In genomic region chr6:142387997-142388815, GRCh38 we compare ENCODE assay signal across 8 cellular contexts.
DNase-seq lines count a peak whose midpoint lies in the region; ATAC-seq lines count a peak whose summit lies in the region.

No MANE protein-coding gene starts in this region.

- ATAC-seq in HG02642 (IDR thresholded peaks at IDR 0.05; ENCODE audit: poor library complexity, unreplicated experiment), result peak; percentile 61

- DNase-seq in NCI-H2227 (lab: John Stamatoyannopoulos, UW; ENCODE audit: unreplicated experiment) (peak; percentile 0), NCI-H2227 treated with DMSO at 0.1 percent for 48 hours (lab: John Stamatoyannopoulos, UW) (no peak), NCI-H526 treated with DMSO at 0.1 percent for 48 hours (lab: John Stamatoyannopoulos, UW) (peak; percentile 30), dedifferentiated amniotic fluid mesenchymal stem cell (ENCODE audit: extremely low spot score) (peak; percentile 66), myocyte (ENCODE audit: low read depth) (peak; percentile 60)
- DNase-seq in activated CD4-positive, alpha-beta T cell treated with anti-CD3 and anti-CD28 coated beads for 4 hours, result no peak
- DNase-seq in stimulated activated CD4-positive, alpha-beta T cell treated with anti-CD3 and anti-CD28 coated beads, Interleukin-2, amount 100 ng/mL, for 24 hours, result no peak

Comparison
In these comparisons a context has a peak if more than half of its experiments do, and no peak if none do; other contexts are left out.
1. DNase-seq: peak in NCI-H2227 (single experiment), NCI-H526 treated with DMSO at 0.1 percent for 48 hours (single experiment), dedifferentiated amniotic fluid mesenchymal stem cell (single experiment) and myocyte (single experiment); none in NCI-H2227 treated with DMSO at 0.1 percent for 48 hours (single experiment), activated CD4-positive, alpha-beta T cell treated with anti-CD3 and anti-CD28 coated beads for 4 hours (0 of 2) and stimulated activated CD4-positive, alpha-beta T cell treated with anti-CD3 and anti-CD28 coated beads, Interleukin-2, amount 100 ng/mL, for 24 hours (0 of 2).